ENCODE assay signal across 23 cellular contexts in the genomic region with DNA sequence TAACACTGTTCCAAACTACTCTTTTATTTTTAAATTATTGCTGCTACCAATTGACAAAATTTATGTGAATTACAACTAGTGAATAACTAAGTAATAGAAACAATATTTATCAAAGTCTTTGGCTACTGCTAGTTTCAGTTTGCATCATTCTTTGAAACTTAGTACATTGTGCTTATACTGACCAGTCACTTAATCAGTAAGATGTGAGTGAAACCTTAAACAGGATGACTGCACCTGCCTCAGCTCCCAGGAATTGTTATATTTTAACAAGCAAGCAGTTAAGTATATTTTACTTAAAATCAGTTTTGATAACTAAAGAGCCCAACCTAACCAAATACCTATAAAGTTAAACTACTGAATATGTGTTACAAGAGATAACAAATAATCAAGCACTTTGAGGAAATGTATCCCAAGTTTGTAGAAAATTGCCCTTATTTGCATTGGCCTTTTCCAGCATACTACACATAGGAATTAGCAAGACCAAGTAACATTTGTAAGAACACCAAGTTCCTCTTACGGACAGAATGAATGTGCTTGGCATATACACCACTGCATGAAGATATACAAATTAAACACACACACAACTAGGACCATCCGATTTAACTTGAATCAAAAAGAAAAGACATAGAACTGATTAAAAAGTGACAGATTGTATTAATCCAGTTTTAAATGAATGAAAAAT.
DNase-seq lines count a peak whose midpoint lies in the region; ATAC-seq, FAIRE-seq and TF ChIP-seq lines count a peak whose summit lies in the region.
"Had no signal": no experiment of that assay in that cellular context is flagged by ENCODE, and none has a peak within 500 bp of the region (broad histone marks: within the 10 kb centered on the region; RNA-seq: fewer than 3 reads in every experiment).

No MANE protein-coding gene starts in this region.

- peak overlapping the region; percentile 50 to 79 (median 54) for H3K27ac ChIP-seq in pancreas
- H3K27ac ChIP-seq in CD8-positive, alpha-beta T cell (ENCODE audit: low read depth, low read length): no peak overlapping the region
- H3K27ac ChIP-seq: BLaER1 had no signal

- H3K9me3 Mint-ChIP-seq in CD8-positive, alpha-beta T cell: no peaks in the 10 kb centered on the region

- DNase-seq in pancreas (peak in 4 of 6 donors; percentile 26 to 52 (median 39)), NCI-H82 (lab: John Stamatoyannopoulos, UW) (no peak)
- no peak for DNase-seq in CD8-positive, alpha-beta T cell
- no peak for DNase-seq in activated naive CD4-positive, alpha-beta T cell (lab: John Stamatoyannopoulos, UW)
- DNase-seq: CD4-positive, CD25-positive, alpha-beta regulatory T cell; KBM-7; MV-4-11; NCI-H1105; NCI-H1436 treated with DMSO at 0.1 percent for 48 hours; NCI-H187 treated with DMSO at 0.1 percent for 48 hours; NCI-H2171 treated with DMSO at 0.1 percent for 48 hours; NCI-H345; NCI-H510A treated with DMSO at 0.1 percent for 48 hours; NCI-H748 treated with DMSO at 0.1 percent for 48 hours; T-helper 2 cell had no signal

- H3K4me1 ChIP-seq in pancreas: peaks cover 14 to 38% (median 16%) of the 10 kb centered on the region in 3 donors
- no peaks in the 10 kb centered on the region for H3K4me1 ChIP-seq in CD8-positive, alpha-beta T cell (ENCODE audit: insufficient read depth, low read length)

- H3K27me3 ChIP-seq in pancreas: no peaks in the 10 kb centered on the region
- H3K27me3 ChIP-seq in CD8-positive, alpha-beta T cell (ENCODE audit: insufficient read depth, low read length): no peaks in the 10 kb centered on the region
- H3K27me3 ChIP-seq: BLaER1 had no signal

- TF ChIP-seq CTCF in pancreas (IDR thresholded peaks at IDR 0.05): no peak
- no peak for TF ChIP-seq CTCF in CD8-positive, alpha-beta T cell (IDR thresholded peaks at IDR 0.05)

- no peaks in the 10 kb centered on the region for H3K4me1 Mint-ChIP-seq in CD8-positive, alpha-beta T cell (ENCODE audit: low read depth)
- H3K4me1 Mint-ChIP-seq: CD4-positive, CD25-positive, alpha-beta regulatory T cell had no signal

- CTCF ChIA-PET in CD8-positive, alpha-beta T cell (lab: Charles Lee): no interaction called here

- H3K9me3 ChIP-seq in pancreas: no peaks in the 10 kb centered on the region
- H3K9me3 ChIP-seq in CD8-positive, alpha-beta T cell (ENCODE audit: low read length): no peaks in the 10 kb centered on the region
- H3K9me3 ChIP-seq: BLaER1 had no signal

- FAIRE-seq in pancreas (lab: Jason Lieb, UNC): no peak
- FAIRE-seq: A204.1, D721Med, GM18507 had no signal

- 25 to 34% methylated on average over 2 of the region's 2 CpGs for WGBS in pancreas, 2 donors

- intact Hi-C loops in pancreas (cut with DNase I): no loop called here
- intact Hi-C loops in CD8-positive, alpha-beta T cell (cut with DNase I, micrococcal nuclease): no loop called here

- H3K4me3 Mint-ChIP-seq in CD8-positive, alpha-beta T cell: no peak overlapping the region
- H3K4me3 Mint-ChIP-seq: CD4-positive, CD25-positive, alpha-beta regulatory T cell had no signal

- POLR2A ChIA-PET in CD8-positive, alpha-beta T cell (lab: Charles Lee): no interaction called here

- peaks cover 16% of the 10 kb centered on the region for H3K27me3 Mint-ChIP-seq in CD8-positive, alpha-beta T cell (ENCODE audit: low read depth)

- H3K36me3 Mint-ChIP-seq in CD8-positive, alpha-beta T cell: no peaks in the 10 kb centered on the region
- H3K36me3 Mint-ChIP-seq: CD4-positive, CD25-positive, alpha-beta regulatory T cell had no signal

- no peak overlapping the region for H3K4me3 ChIP-seq in pancreas
- no peak overlapping the region for H3K4me3 ChIP-seq in CD8-positive, alpha-beta T cell (ENCODE audit: low read depth, low read length)
- H3K4me3 ChIP-seq: BLaER1 had no signal

- no peak overlapping the region for H3K27ac Mint-ChIP-seq in CD8-positive, alpha-beta T cell
- H3K27ac Mint-ChIP-seq: CD4-positive, CD25-positive, alpha-beta regulatory T cell had no signal

- no peaks in the 10 kb centered on the region for H3K36me3 ChIP-seq in pancreas
- no peaks in the 10 kb centered on the region for H3K36me3 ChIP-seq in CD8-positive, alpha-beta T cell (ENCODE audit: insufficient read depth, low read length)
- H3K36me3 ChIP-seq: BLaER1 had no signal

- peak; percentile 95 for ATAC-seq in GM18907 (IDR thresholded peaks at IDR 0.05; ENCODE audit: unreplicated experiment)
- ATAC-seq in GM21619 (IDR thresholded peaks at IDR 0.05; ENCODE audit: unreplicated experiment): peak; percentile 85
- ATAC-seq in HG03139 (IDR thresholded peaks at IDR 0.05; ENCODE audit: unreplicated experiment): peak; percentile 79
- ATAC-seq in pancreas: peak; percentile 83 to 90 (median 87)
- ATAC-seq in CD8-positive, alpha-beta T cell: no peak
- ATAC-seq: SK-N-SH treated with all-trans-retinoic acid at 6 μM for 48 hours had no signal

Comparison
In these comparisons a context has a peak if more than half of its experiments do, and no peak if none do; other contexts are left out.
1. DNase-seq: peak in pancreas (4 of 6); none in CD8-positive, alpha-beta T cell (0 of 7), activated naive CD4-positive, alpha-beta T cell (0 of 4) and NCI-H82 (single experiment).